ENCODE assay signal across 9 cellular contexts in the genomic region with DNA sequence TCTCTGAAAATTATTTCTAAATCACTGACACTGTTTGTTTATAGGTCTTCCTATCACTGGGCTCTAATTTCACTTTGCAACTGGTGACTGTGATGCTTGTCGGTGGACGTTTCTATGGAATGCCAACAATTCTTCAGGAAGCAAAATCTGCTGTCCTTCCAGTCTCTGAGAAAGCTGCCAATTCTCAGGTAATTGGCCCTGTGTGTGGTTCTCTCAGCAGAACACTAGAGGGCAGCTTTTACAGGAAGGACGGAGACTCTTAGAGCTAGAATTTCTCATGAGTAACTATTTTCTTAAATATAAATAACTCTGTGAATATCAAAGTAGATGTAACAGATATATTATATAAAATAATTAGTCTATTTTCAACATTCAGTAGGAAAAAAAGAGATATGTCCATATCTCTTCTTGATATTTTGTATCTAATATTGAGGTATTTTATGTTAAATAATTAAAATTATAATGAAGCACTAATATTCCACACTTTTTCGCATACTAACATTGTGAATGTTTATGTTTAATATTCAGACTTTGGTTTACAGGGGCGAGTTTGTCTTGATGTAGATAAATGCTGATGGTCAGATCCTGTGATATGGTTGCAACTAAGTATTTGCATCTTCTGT.
DNase-seq lines count a peak whose midpoint lies in the region; ATAC-seq, FAIRE-seq and TF ChIP-seq lines count a peak whose summit lies in the region.
"Had no signal": no experiment of that assay in that cellular context is flagged by ENCODE, and none has a peak within 500 bp of the region (broad histone marks: within the 10 kb centered on the region; RNA-seq: fewer than 3 reads in every experiment).

No MANE protein-coding gene starts in this region.

- 18 to 22% methylated on average over 5 of the region's 5 CpGs for WGBS in heart right ventricle, 2 donors
- WGBS in SK-N-SH (ENCODE audit: low lambda C conversion rate), result 19% methylated on average over 5 of the region's 5 CpGs

- H3K4me3 Mint-ChIP-seq in stimulated activated effector memory CD8-positive, alpha-beta T cell treated with anti-CD3 and anti-CD28 coated beads, Interleukin-12 subunit alpha, Interleukin-12 subunit beta, amount 100 ng/mL, for 72 hours, result no peak overlapping the region

- no peak overlapping the region for H2AFZ ChIP-seq in SK-N-SH (ENCODE audit: low read depth)

- intact Hi-C loops in heart right ventricle (cut with DNase I), result no loop called here
- intact Hi-C loops in left ventricle myocardium superior (cut with micrococcal nuclease), result no loop called here

- TF ChIP-seq EP300 in SK-N-SH (IDR thresholded peaks at IDR 0.05; ENCODE audit: borderline replicate concordance in 1 of 2, low read depth in 1 of 2, low read length in 1 of 2), result no peak

- H3K36me3 ChIP-seq in heart right ventricle (no peaks in the 10 kb centered on the region), SK-N-SH (replicated peaks in 1 of 2; ENCODE audit: control insufficient read depth in 1 of 2, insufficient read depth in 2 of 2, low read length in 1 of 2) (no peaks in the 10 kb centered on the region)

- H3K9me3 ChIP-seq in heart right ventricle (peaks cover 0 to 28% (median 1%) of the 10 kb centered on the region in 11 donors), SK-N-SH (no peaks in the 10 kb centered on the region)

- DNase-seq in heart right ventricle (peak in 1 of 2 donors; percentile 8), left ventricle myocardium superior (no peak), HTR-8/SVneo (ENCODE audit: insufficient read length, low spot score) (peak; percentile 21), SK-N-SH (peak; percentile 41), foreskin melanocyte (peak; percentile 11), medulla oblongata (ENCODE audit: extremely low spot score) (no peak)
- DNase-seq in stimulated activated effector memory CD8-positive, alpha-beta T cell treated with anti-CD3 and anti-CD28 coated beads, Interleukin-12 subunit alpha, Interleukin-12 subunit beta, amount 100 ng/mL, for 72 hours (ENCODE audit: low spot score in 2 of 2), result no peak

- H3K4me2 ChIP-seq in SK-N-SH, result no peak overlapping the region

- H3K27me3 ChIP-seq in heart right ventricle (no peaks in the 10 kb centered on the region), SK-N-SH (ENCODE audit: insufficient read depth) (no peaks in the 10 kb centered on the region)

- FAIRE-seq in HTR-8/SVneo (lab: Jason Lieb, UNC), result no peak

- no peaks in the 10 kb centered on the region for H3K79me2 ChIP-seq in SK-N-SH (ENCODE audit: insufficient read depth)

- CTCF ChIA-PET in SK-N-SH (lab: Yijun Ruan, JAX), result interaction anchor here (0.5 to 2.6 kb wide), 28 partner anchors 8 to 617 kb away, joined by 3 to 32 read pairs (median 4); no protein-coding TSS in a partner anchor

- no peaks in the 10 kb centered on the region for H4K20me1 ChIP-seq in SK-N-SH (ENCODE audit: insufficient read depth)

- no peaks in the 10 kb centered on the region for H3K36me3 Mint-ChIP-seq in stimulated activated effector memory CD8-positive, alpha-beta T cell treated with anti-CD3 and anti-CD28 coated beads, Interleukin-12 subunit alpha, Interleukin-12 subunit beta, amount 100 ng/mL, for 72 hours

- peaks cover 2% of the 10 kb centered on the region for H3K9me3 Mint-ChIP-seq in stimulated activated effector memory CD8-positive, alpha-beta T cell treated with anti-CD3 and anti-CD28 coated beads, Interleukin-12 subunit alpha, Interleukin-12 subunit beta, amount 100 ng/mL, for 72 hours

- TF ChIP-seq RAD21 in SK-N-SH (IDR thresholded peaks at IDR 0.05; ENCODE audit: low read length), result peak; percentile 61

- H3K4me1 Mint-ChIP-seq in stimulated activated effector memory CD8-positive, alpha-beta T cell treated with anti-CD3 and anti-CD28 coated beads, Interleukin-12 subunit alpha, Interleukin-12 subunit beta, amount 100 ng/mL, for 72 hours, result no peaks in the 10 kb centered on the region

- H3K4me1 ChIP-seq in heart right ventricle (peaks cover 0 to 13% (median 0%) of the 10 kb centered on the region in 9 donors), SK-N-SH (ENCODE audit: control insufficient read depth in 1 of 2, insufficient read depth in 2 of 2, low read depth in 1 of 2, low read length in 1 of 2) (no peaks in the 10 kb centered on the region; a peak in 1 of 4 replicates)

- no peak for ATAC-seq in heart right ventricle
- no peak for ATAC-seq in left ventricle myocardium superior
- peak; percentile 82 for ATAC-seq in GM21447 (IDR thresholded peaks at IDR 0.05; ENCODE audit: unreplicated experiment)
- ATAC-seq in stimulated activated effector memory CD8-positive, alpha-beta T cell treated with anti-CD3 and anti-CD28 coated beads, Interleukin-12 subunit alpha, Interleukin-12 subunit beta, amount 100 ng/mL, for 72 hours, result peak; percentile 45

- no peak overlapping the region for H3K9ac ChIP-seq in SK-N-SH

- no peaks in the 10 kb centered on the region for H3F3A ChIP-seq in SK-N-SH (replicated peaks; ENCODE audit: insufficient read depth)

- H3K9me2 ChIP-seq in SK-N-SH, result no peaks in the 10 kb centered on the region

- POLR2A ChIA-PET in SK-N-SH (lab: Yijun Ruan, JAX), result no interaction called here

- H3K27ac Mint-ChIP-seq in stimulated activated effector memory CD8-positive, alpha-beta T cell treated with anti-CD3 and anti-CD28 coated beads, Interleukin-12 subunit alpha, Interleukin-12 subunit beta, amount 100 ng/mL, for 72 hours, result no peak overlapping the region

- H3K27ac ChIP-seq in heart right ventricle, result no peak overlapping the region
- no peak overlapping the region for H3K27ac ChIP-seq in SK-N-SH (ENCODE audit: low read depth in 2 of 2, low read length in 1 of 2)
- H3K27ac ChIP-seq: epithelial cell of prostate had no signal

- TF ChIP-seq CTCF in heart right ventricle (IDR thresholded peaks at IDR 0.05) (peak in 8 of 9 donors; percentile 29 to 72 (median 61)), SK-N-SH (IDR thresholded peaks at IDR 0.05) (peak; percentile 70)

- no peak overlapping the region for H3K4me3 ChIP-seq in heart right ventricle
- H3K4me3 ChIP-seq in SK-N-SH (ENCODE audit: low read depth in 2 of 2, low read length in 1 of 2), result no peak overlapping the region

TF ChIP-seq in SK-N-SH, 30 proteins besides CTCF, POLR2A, EP300 and RAD21:
- peak; percentile 50; the same call in 1 of the 2 replicates for TF ChIP-seq SMC3 (IDR thresholded peaks at IDR 0.05; ENCODE audit: low read depth, low read length)
- no peak for TF ChIP-seq FOXJ3 (CRISPR knock-in tag; IDR thresholded peaks at IDR 0.05)
- no peak for TF ChIP-seq USF2 (IDR thresholded peaks at IDR 0.05; ENCODE audit: borderline replicate concordance, low read depth, low read length)
- TF ChIP-seq TEAD4 (IDR thresholded peaks at IDR 0.05; ENCODE audit: borderline replicate concordance, insufficient read depth), result no peak

Comparison
In these comparisons a context has a peak if more than half of its experiments do, and no peak if none do; other contexts are left out.
1. ATAC-seq: peak in GM21447 (single experiment) and stimulated activated effector memory CD8-positive, alpha-beta T cell treated with anti-CD3 and anti-CD28 coated beads, Interleukin-12 subunit alpha, Interleukin-12 subunit beta, amount 100 ng/mL, for 72 hours (single experiment); none in heart right ventricle (0 of 8) and left ventricle myocardium superior (single experiment).
2. DNase-seq: peak in HTR-8/SVneo (single experiment), SK-N-SH (single experiment) and foreskin melanocyte (single experiment); none in left ventricle myocardium superior (single experiment), stimulated activated effector memory CD8-positive, alpha-beta T cell treated with anti-CD3 and anti-CD28 coated beads, Interleukin-12 subunit alpha, Interleukin-12 subunit beta, amount 100 ng/mL, for 72 hours (0 of 2) and medulla oblongata (single experiment).